In the genomic region with DNA sequence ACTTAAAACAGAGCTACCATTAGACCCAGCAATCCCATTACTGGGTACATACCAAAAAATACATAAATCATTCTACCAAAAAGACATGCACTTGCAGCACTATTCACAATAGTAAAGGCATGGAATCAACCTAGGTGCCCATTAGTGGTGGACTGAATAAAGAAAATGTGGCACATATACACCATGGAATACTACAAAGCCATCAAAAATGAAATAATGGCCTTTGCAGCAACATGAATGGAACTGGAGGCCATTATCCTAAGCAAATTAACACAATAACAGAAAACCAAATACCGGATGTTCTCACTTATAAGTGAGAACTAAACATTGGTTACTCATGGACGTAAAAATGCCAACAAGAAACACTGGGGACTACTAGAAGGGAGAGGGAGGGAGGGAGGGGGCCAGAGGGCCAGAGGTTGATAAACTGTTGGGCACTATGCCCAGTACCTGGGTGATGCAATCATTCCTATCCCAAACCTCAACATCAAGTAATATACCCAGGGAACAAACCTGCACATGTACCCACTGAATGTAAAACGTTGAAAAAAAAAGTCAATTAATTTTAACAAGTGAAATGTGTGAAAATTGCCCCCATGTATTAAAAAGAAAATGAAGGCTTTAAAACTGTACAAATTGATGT, we compare ENCODE assay signal across 19 cellular contexts. TPM values are rescaled to one million over a fixed set of nuclear protein-coding genes. Genes with fewer than 3 reads are reported as not detected.
DNase-seq lines count a peak whose midpoint lies in the region; ATAC-seq and TF ChIP-seq lines count a peak whose summit lies in the region.
"Had no signal": no experiment of that assay in that cellular context is flagged by ENCODE, and none has a peak within 500 bp of the region (broad histone marks: within the 10 kb centered on the region; RNA-seq: fewer than 3 reads in every experiment).

No MANE protein-coding gene starts in this region.

- POLR2A ChIA-PET in HCT116 (lab: Charles Lee) = no interaction called here
- POLR2A ChIA-PET in activated CD8-positive, alpha-beta T cell treated with anti-CD3 and anti-CD28 coated beads, Interleukin-2, amount 10 ng/mL, durations not matched to agents 7 days and 5 days (lab: Charles Lee) = no interaction called here

- H3K27ac Mint-ChIP-seq in activated CD8-positive, alpha-beta T cell treated with anti-CD3 and anti-CD28 coated beads, Interleukin-2, amount 10 ng/mL, durations not matched to agents 7 days and 5 days = no peak overlapping the region
- H3K27ac Mint-ChIP-seq: GM23338, HFFc6 had no signal

- H3K27ac ChIP-seq in HCT116 (ENCODE audit: low read depth, low read length) = no peak overlapping the region
- H3K27ac ChIP-seq: C4-2B, KMS-11 had no signal

- H3K9me3 ChIP-seq in HCT116 (ENCODE audit: control insufficient read depth in 1 of 2, insufficient read depth in 1 of 2, low read depth in 1 of 2, low read length in 2 of 2) = no peaks in the 10 kb centered on the region

- H3K27me3 Mint-ChIP-seq in activated CD8-positive, alpha-beta T cell treated with anti-CD3 and anti-CD28 coated beads, Interleukin-2, amount 10 ng/mL, durations not matched to agents 7 days and 5 days (ENCODE audit: low read depth) = no peaks in the 10 kb centered on the region

- no peak for TF ChIP-seq RAD21 in HCT116 (IDR thresholded peaks at IDR 0.05; ENCODE audit: low read depth)

- peaks cover 15% of the 10 kb centered on the region for H3K4me1 Mint-ChIP-seq in activated CD8-positive, alpha-beta T cell treated with anti-CD3 and anti-CD28 coated beads, Interleukin-2, amount 10 ng/mL, durations not matched to agents 7 days and 5 days (ENCODE audit: low read depth)
- H3K4me1 Mint-ChIP-seq: GM23338 had no signal

- DNase-seq in NCI-H2029 (lab: John Stamatoyannopoulos, UW) (peak; percentile 9), NCI-H2029 treated with DMSO at 0.1 percent for 48 hours (lab: John Stamatoyannopoulos, UW) (no peak), HCT116 (ENCODE audit: low read depth, low spot score) (no peak), amniotic epithelial cell (ENCODE audit: low read depth) (peak; percentile 63), left lobe of liver (ENCODE audit: low spot score) (peak; percentile 80), head of caudate nucleus (no peak), NCI-H1048 (lab: John Stamatoyannopoulos, UW) (no peak)
- no peak for DNase-seq in activated CD8-positive, alpha-beta T cell treated with anti-CD3 and anti-CD28 coated beads, Interleukin-2, amount 10 ng/mL, durations not matched to agents 7 days and 5 days
- DNase-seq: COR-L47, DMS79 treated with DMSO at 0.1 percent for 48 hours, GDM1, HFFc6, NCI-H2081, NCI-H524 treated with DMSO at 0.1 percent for 48 hours, SHP77 had no signal

- RAD21 ChIA-PET in HCT116 (lab: Charles Lee; ENCODE audit: low non-redundant PET in 1 of 2, low total read pairs in 2 of 2, uncharacterized antibody in 2 of 2, unreplicated experiment in 2 of 2) = no interaction called here

- H3K4me3 ChIP-seq in HCT116 (replicated peaks in 1 of 2; ENCODE audit: low read depth in 1 of 2, low read length in 2 of 2) = no peak overlapping the region
- H3K4me3 ChIP-seq: GM23338 had no signal

- H3K9me3 Mint-ChIP-seq in activated CD8-positive, alpha-beta T cell treated with anti-CD3 and anti-CD28 coated beads, Interleukin-2, amount 10 ng/mL, durations not matched to agents 7 days and 5 days (ENCODE audit: insufficient read depth) = no peaks in the 10 kb centered on the region
- H3K9me3 Mint-ChIP-seq: GM23338, HFFc6 had no signal

- CTCF ChIA-PET in HCT116 (lab: Charles Lee) = no interaction called here
- CTCF ChIA-PET in activated CD8-positive, alpha-beta T cell treated with anti-CD3 and anti-CD28 coated beads, Interleukin-2, amount 10 ng/mL, durations not matched to agents 7 days and 5 days (lab: Charles Lee) = no interaction called here

- no peaks in the 10 kb centered on the region for H3K27me3 ChIP-seq in HCT116 (ENCODE audit: insufficient read depth, low read length)

- TF ChIP-seq POLR2A in HCT116 (IDR thresholded peaks at IDR 0.05; ENCODE audit: borderline replicate concordance, extremely low read depth, insufficient read depth, insufficient read length) = no peak

- intact Hi-C loops in HCT116 (cut with micrococcal nuclease) = no loop called here
- intact Hi-C loops in head of caudate nucleus (cut with DNase I) = no loop called here

- ATAC-seq in HCT116 (no peak), left lobe of liver (peak; percentile 94)
- no peak for ATAC-seq in activated CD8-positive, alpha-beta T cell treated with anti-CD3 and anti-CD28 coated beads, Interleukin-2, amount 10 ng/mL, durations not matched to agents 7 days and 5 days
- ATAC-seq: GM23338, SK-N-SH treated with all-trans-retinoic acid at 6 μM for 48 hours had no signal

- no peaks in the 10 kb centered on the region for H3K36me3 ChIP-seq in HCT116 (ENCODE audit: control insufficient read depth in 1 of 2, insufficient read depth in 2 of 2, low read length in 2 of 2)

- H3K79me2 ChIP-seq in HCT116 (ENCODE audit: insufficient read depth, low read length) = no peaks in the 10 kb centered on the region

- no peak overlapping the region for H3K4me3 Mint-ChIP-seq in activated CD8-positive, alpha-beta T cell treated with anti-CD3 and anti-CD28 coated beads, Interleukin-2, amount 10 ng/mL, durations not matched to agents 7 days and 5 days
- H3K4me3 Mint-ChIP-seq: GM23338, HFFc6 had no signal

- BruUV-seq in HCT116 (replicated peaks; lab: Mats Ljungman, UMichigan) = no TSS peak

- H3K9me2 ChIP-seq in HCT116 (ENCODE audit: insufficient read depth) = no peaks in the 10 kb centered on the region

- no peaks in the 10 kb centered on the region for H4K20me1 ChIP-seq in HCT116 (ENCODE audit: insufficient read depth)

- H3K36me3 Mint-ChIP-seq in activated CD8-positive, alpha-beta T cell treated with anti-CD3 and anti-CD28 coated beads, Interleukin-2, amount 10 ng/mL, durations not matched to agents 7 days and 5 days (ENCODE audit: low read depth) = peaks cover 3% of the 10 kb centered on the region

- H3K4me2 ChIP-seq in HCT116 (ENCODE audit: low read length) = no peak overlapping the region
- H3K4me2 ChIP-seq: GM23338, KMS-11 had no signal

- H3K9ac ChIP-seq in HCT116 (ENCODE audit: low read length) = no peak overlapping the region
- H3K9ac ChIP-seq: KMS-11 had no signal

- no peak for TF ChIP-seq CTCF in HCT116 (IDR thresholded peaks at IDR 0.05 in 2 of 3, conservative IDR thresholded peaks at IDR 0.05 in 1 of 3; ENCODE audit: borderline replicate concordance in 1 of 3, insufficient read depth in 1 of 3, low read depth in 2 of 3, low read length in 2 of 3)

- no peak overlapping the region for H2AFZ ChIP-seq in HCT116 (ENCODE audit: low read depth, low read length, poor library complexity, severe bottlenecking)
- H2AFZ ChIP-seq: GM23338 had no signal

- peaks cover 0 to 20% of the 10 kb centered on the region in 2 experiments; a peak in 2 of 4 replicates for H3K4me1 ChIP-seq in HCT116 (ENCODE audit: control insufficient read depth in 1 of 2, insufficient read depth in 2 of 2, low read length in 2 of 2)

TF ChIP-seq in HCT116, 20 proteins besides CTCF, POLR2A, EP300 and RAD21:
- TF ChIP-seq CEBPB (IDR thresholded peaks at IDR 0.05; ENCODE audit: low read depth) (0 out of 2 replicates have a peak, but pooled peaks have one; percentile 35), FOSL1 (IDR thresholded peaks at IDR 0.05; ENCODE audit: low read depth) (no peak)

RNA-seq across cellular contexts. Expression of a gene that starts 24.5 kb away (rescaled TPM):
- total RNA-seq in HCT116 (2021; ENCODE audit: unreplicated experiment) (not detected), left lobe of liver (0.23 TPM)
- not detected in 2 replicates for polyA plus RNA-seq in HCT116 (2012)
- total RNA-seq in activated CD8-positive, alpha-beta T cell treated with anti-CD3 and anti-CD28 coated beads, Interleukin-2, amount 10 ng/mL, durations not matched to agents 7 days and 5 days = under 1 TPM; 0.74 to 0.83 TPM

RNA-seq across cellular contexts. Expression of a gene that starts 40.5 kb away (rescaled TPM):
- 4.6 TPM for total RNA-seq in HCT116 (2021; ENCODE audit: unreplicated experiment)
- 2.0 and 2.2 TPM in 2 replicates for polyA plus RNA-seq in HCT116 (2012)
- total RNA-seq in left lobe of liver = 3.9 TPM
- 1 to 10 TPM; 4.1 to 4.6 TPM for total RNA-seq in activated CD8-positive, alpha-beta T cell treated with anti-CD3 and anti-CD28 coated beads, Interleukin-2, amount 10 ng/mL, durations not matched to agents 7 days and 5 days

RNA-seq across cellular contexts. Expression of a gene that starts 40.6 kb away (rescaled TPM):
- total RNA-seq in HCT116 (2021; ENCODE audit: unreplicated experiment) (35.1 TPM), left lobe of liver (32.6 TPM)
- polyA plus RNA-seq in HCT116 (2012) = 9.8 and 12.4 TPM in 2 replicates
- 10 to 100 TPM; 66.9 to 70.4 TPM for total RNA-seq in activated CD8-positive, alpha-beta T cell treated with anti-CD3 and anti-CD28 coated beads, Interleukin-2, amount 10 ng/mL, durations not matched to agents 7 days and 5 days

RNA-seq across cellular contexts. Expression of a gene that starts 51.2 kb away (rescaled TPM):
- total RNA-seq in HCT116 (2021; ENCODE audit: unreplicated experiment) (4.1 TPM), left lobe of liver (1.6 TPM)
- 1.5 and 3.4 TPM in 2 replicates for polyA plus RNA-seq in HCT116 (2012)
- total RNA-seq in activated CD8-positive, alpha-beta T cell treated with anti-CD3 and anti-CD28 coated beads, Interleukin-2, amount 10 ng/mL, durations not matched to agents 7 days and 5 days = 1 to 10 TPM; 4.9 to 5.1 TPM

Comparison
In these comparisons a context has a peak if more than half of its experiments do, and no peak if none do; other contexts are left out.
1. DNase-seq: peak in NCI-H2029 (single experiment), amniotic epithelial cell (single experiment) and left lobe of liver (single experiment); none in NCI-H2029 treated with DMSO at 0.1 percent for 48 hours (single experiment), HCT116 (single experiment), activated CD8-positive, alpha-beta T cell treated with anti-CD3 and anti-CD28 coated beads, Interleukin-2, amount 10 ng/mL, durations not matched to agents 7 days and 5 days (single experiment), head of caudate nucleus (0 of 42) and NCI-H1048 (single experiment).